ENCODE assay signal across 21 cellular contexts in genomic region chr16:64717871-64718270, GRCh38.
A peak's percentile ranks its signal among the peaks of the same experiment; 100 is the strongest.
DNase-seq lines count a peak whose midpoint lies in the region; ATAC-seq, FAIRE-seq and TF ChIP-seq lines count a peak whose summit lies in the region.
"Had no signal": no experiment of that assay in that cellular context is flagged by ENCODE, and none has a peak within 500 bp of the region (broad histone marks: within the 10 kb centered on the region; RNA-seq: fewer than 3 reads in every experiment).

No MANE protein-coding gene starts in this region.

- H3K9ac ChIP-seq in SK-N-SH (no peak overlapping the region), K562 (ENCODE audit: insufficient read depth in 1 of 2, low read depth in 2 of 2, low read length in 2 of 2) (no peak overlapping the region), smooth muscle cell (ENCODE audit: low read depth) (no peak overlapping the region)
- H3K9ac ChIP-seq: BLaER1 treated with 17β-estradiol and CSF1 and Interleukin-3, amounts not matched to agents 10 nM and 100 nM had no signal

- H3K9me2 ChIP-seq in SK-N-SH = no peaks in the 10 kb centered on the region

- WGBS in SK-N-SH (ENCODE audit: low lambda C conversion rate) = 59% methylated on average over 3 of the region's 3 CpGs
- WGBS in K562 (ENCODE audit: insufficient coverage, low coverage, missing lambda C conversion rate) = 2% methylated on average over 3 of the region's 3 CpGs
- WGBS in smooth muscle cell (ENCODE audit: low lambda C conversion rate) = 84% methylated on average over 3 of the region's 3 CpGs

- no peaks in the 10 kb centered on the region for H3K27me3 ChIP-seq in SK-N-SH (ENCODE audit: insufficient read depth)
- no peaks in the 10 kb centered on the region for H3K27me3 ChIP-seq in K562 (ENCODE audit: control insufficient read depth in 2 of 2, insufficient read depth in 2 of 2, low read length in 2 of 2)
- H3K27me3 ChIP-seq in smooth muscle cell (ENCODE audit: low read depth) = no peaks in the 10 kb centered on the region
- H3K27me3 ChIP-seq: BLaER1 treated with 17β-estradiol and CSF1 and Interleukin-3, amounts not matched to agents 10 nM and 100 nM had no signal

- ATAC-seq in SK-N-SH treated with all-trans-retinoic acid at 6 μM for 48 hours (no peak), K562 (no peak)
- no peak for ATAC-seq in activated CD8-positive, alpha-beta memory T cell treated with anti-CD3 and anti-CD28 coated beads, Interleukin-2, amount 10 ng/mL, durations not matched to agents 7 days and 5 days
- ATAC-seq: A549; CD8-positive, alpha-beta T cell had no signal

- no peaks in the 10 kb centered on the region; a peak in 1 of 4 replicates for H3K4me1 ChIP-seq in SK-N-SH (ENCODE audit: control insufficient read depth in 1 of 2, insufficient read depth in 2 of 2, low read depth in 1 of 2, low read length in 1 of 2)
- H3K4me1 ChIP-seq in K562 (replicated peaks in 1 of 2; ENCODE audit: control insufficient read depth in 2 of 2, insufficient read depth in 2 of 2, low read length in 2 of 2) = no peaks in the 10 kb centered on the region
- no peaks in the 10 kb centered on the region for H3K4me1 ChIP-seq in smooth muscle cell (ENCODE audit: low read depth)
- H3K4me1 ChIP-seq: A549; BLaER1 treated with 17β-estradiol and CSF1 and Interleukin-3, amounts not matched to agents 10 nM and 100 nM; Caco-2 had no signal

- H3K36me3 ChIP-seq in SK-N-SH (replicated peaks in 1 of 2; ENCODE audit: control insufficient read depth in 1 of 2, insufficient read depth in 2 of 2, low read length in 1 of 2) (no peaks in the 10 kb centered on the region), K562 (ENCODE audit: control insufficient read depth, insufficient read depth, low read length) (no peaks in the 10 kb centered on the region), smooth muscle cell (ENCODE audit: low read depth) (no peaks in the 10 kb centered on the region)
- H3K36me3 ChIP-seq: BLaER1 treated with 17β-estradiol and CSF1 and Interleukin-3, amounts not matched to agents 10 nM and 100 nM had no signal

- POLR2A ChIA-PET in SK-N-SH (lab: Yijun Ruan, JAX) (no interaction called here), K562 (lab: Yijun Ruan, JAX) (no interaction called here)

- H3K27me3 Mint-ChIP-seq in activated CD8-positive, alpha-beta memory T cell treated with anti-CD3 and anti-CD28 coated beads, Interleukin-2, amount 10 ng/mL, durations not matched to agents 7 days and 5 days = no peaks in the 10 kb centered on the region
- H3K27me3 Mint-ChIP-seq: B cell; CD4-positive, alpha-beta T cell had no signal

- no peak for FAIRE-seq in K562 (lab: Jason Lieb, UNC)
- FAIRE-seq: A549, D721Med, G401.6, GM12891, GM19239 had no signal

- TF ChIP-seq RAD21 in SK-N-SH (IDR thresholded peaks at IDR 0.05; ENCODE audit: low read length) = no peak
- no peak for TF ChIP-seq RAD21 in K562 (CRISPR knock-in tag; conservative IDR thresholded peaks at IDR 0.05 in 1 of 2, IDR thresholded peaks at IDR 0.05 in 1 of 2)

- BruUV-seq in K562 (replicated peaks; lab: Mats Ljungman, UMichigan) = no TSS peak

- H3K79me2 ChIP-seq in SK-N-SH (ENCODE audit: insufficient read depth) (no peaks in the 10 kb centered on the region), K562 (ENCODE audit: control insufficient read depth, insufficient read depth, low read length) (no peaks in the 10 kb centered on the region), smooth muscle cell (ENCODE audit: low read depth) (no peaks in the 10 kb centered on the region)

- no peaks in the 10 kb centered on the region for H3K9me1 ChIP-seq in K562 (ENCODE audit: control insufficient read depth, insufficient read depth, low read length)

- no peak overlapping the region for H3K4me3 Mint-ChIP-seq in activated CD8-positive, alpha-beta memory T cell treated with anti-CD3 and anti-CD28 coated beads, Interleukin-2, amount 10 ng/mL, durations not matched to agents 7 days and 5 days
- H3K4me3 Mint-ChIP-seq: B cell; CD4-positive, alpha-beta T cell; CD8-positive, alpha-beta T cell had no signal

- DNase-seq in SK-N-SH (no peak), K562 (ENCODE audit: extremely low read depth in 1 of 4, low spot score in 3 of 4) (no peak), smooth muscle cell (lab: John Stamatoyannopoulos, UW; ENCODE audit: unreplicated experiment) (no peak)
- DNase-seq in activated CD8-positive, alpha-beta memory T cell treated with anti-CD3 and anti-CD28 coated beads, Interleukin-2, amount 10 ng/mL, durations not matched to agents 7 days and 5 days = no peak
- DNase-seq: AML-193; Caco-2; Calu3; CD4-positive, alpha-beta T cell; CD8-positive, alpha-beta T cell; DMS79 treated with DMSO at 0.1 percent for 48 hours; GF-D8 had no signal

- intact Hi-C loops in K562 (cut with micrococcal nuclease) = no loop called here

- TF ChIP-seq CTCF in SK-N-SH (IDR thresholded peaks at IDR 0.05) (no peak), K562 (IDR thresholded peaks at IDR 0.05 in 2 of 3, conservative IDR thresholded peaks at IDR 0.05 in 1 of 3; ENCODE audit: insufficient read depth in 2 of 3, low read depth in 1 of 3, low read length in 3 of 3) (no peak), smooth muscle cell (IDR thresholded peaks at IDR 0.05; ENCODE audit: borderline replicate concordance, insufficient read depth, poor library complexity, severe bottlenecking) (no peak)

- H3K4me2 ChIP-seq in SK-N-SH (no peak overlapping the region), K562 (ENCODE audit: insufficient read depth, low read length) (no peak overlapping the region), smooth muscle cell (peak overlapping the region; percentile 43)
- H3K4me2 ChIP-seq: A549; BLaER1 treated with 17β-estradiol and CSF1 and Interleukin-3, amounts not matched to agents 10 nM and 100 nM had no signal

- no peak overlapping the region for H3K27ac Mint-ChIP-seq in activated CD8-positive, alpha-beta memory T cell treated with anti-CD3 and anti-CD28 coated beads, Interleukin-2, amount 10 ng/mL, durations not matched to agents 7 days and 5 days
- H3K27ac Mint-ChIP-seq: B cell; CD4-positive, alpha-beta T cell; CD8-positive, alpha-beta T cell had no signal

- H4K20me1 ChIP-seq in SK-N-SH (ENCODE audit: insufficient read depth) (no peaks in the 10 kb centered on the region), K562 (replicated peaks; ENCODE audit: control insufficient read depth, insufficient read depth, low read length) (no peaks in the 10 kb centered on the region), smooth muscle cell (ENCODE audit: low read depth) (no peaks in the 10 kb centered on the region)
- H4K20me1 ChIP-seq: BLaER1 treated with 17β-estradiol and CSF1 and Interleukin-3, amounts not matched to agents 10 nM and 100 nM had no signal

- H3K9me3 ChIP-seq in SK-N-SH (no peaks in the 10 kb centered on the region), K562 (replicated peaks; ENCODE audit: control insufficient read depth, insufficient read depth, low read depth, low read length) (no peaks in the 10 kb centered on the region), smooth muscle cell (replicated peaks; ENCODE audit: low read depth) (no peaks in the 10 kb centered on the region)
- H3K9me3 ChIP-seq: A549; BLaER1 treated with 17β-estradiol and CSF1 and Interleukin-3, amounts not matched to agents 10 nM and 100 nM; Caco-2 had no signal

- H3K4me1 Mint-ChIP-seq in activated CD8-positive, alpha-beta memory T cell treated with anti-CD3 and anti-CD28 coated beads, Interleukin-2, amount 10 ng/mL, durations not matched to agents 7 days and 5 days = no peaks in the 10 kb centered on the region
- H3K4me1 Mint-ChIP-seq: B cell had no signal

- peak overlapping the region; percentile 35; the same call in 1 of the 2 replicates for H2AFZ ChIP-seq in SK-N-SH (ENCODE audit: low read depth)
- no peak overlapping the region for H2AFZ ChIP-seq in K562 (ENCODE audit: low read depth, low read length)
- no peak overlapping the region for H2AFZ ChIP-seq in smooth muscle cell (ENCODE audit: low read depth)

- H3K4me3 ChIP-seq in SK-N-SH (ENCODE audit: low read depth in 2 of 2, low read length in 1 of 2) = no peak overlapping the region
- H3K4me3 ChIP-seq in K562 = no peak overlapping the region
- H3K4me3 ChIP-seq in smooth muscle cell = no peak overlapping the region
- H3K4me3 ChIP-seq: A549; BLaER1 treated with 17β-estradiol and CSF1 and Interleukin-3, amounts not matched to agents 10 nM and 100 nM had no signal

- TF ChIP-seq EP300 in SK-N-SH (IDR thresholded peaks at IDR 0.05; ENCODE audit: borderline replicate concordance in 1 of 2, low read depth in 1 of 2, low read length in 1 of 2) (no peak), K562 (IDR thresholded peaks at IDR 0.05; ENCODE audit: low read length) (no peak)

- H3K9me3 Mint-ChIP-seq in activated CD8-positive, alpha-beta memory T cell treated with anti-CD3 and anti-CD28 coated beads, Interleukin-2, amount 10 ng/mL, durations not matched to agents 7 days and 5 days (ENCODE audit: low read depth) = peaks cover 10% of the 10 kb centered on the region

- H3K36me3 Mint-ChIP-seq in activated CD8-positive, alpha-beta memory T cell treated with anti-CD3 and anti-CD28 coated beads, Interleukin-2, amount 10 ng/mL, durations not matched to agents 7 days and 5 days = no peaks in the 10 kb centered on the region
- H3K36me3 Mint-ChIP-seq: CD8-positive, alpha-beta T cell had no signal

- TF ChIP-seq POLR2A in K562 (conservative IDR thresholded peaks at IDR 0.05) = no peak

- H3K27ac ChIP-seq in SK-N-SH (ENCODE audit: low read depth in 2 of 2, low read length in 1 of 2) = no peak overlapping the region
- no peak overlapping the region for H3K27ac ChIP-seq in K562 (ENCODE audit: extremely low read depth, low read depth, low read length)
- peak overlapping the region; percentile 71 for H3K27ac ChIP-seq in smooth muscle cell (ENCODE audit: low read depth)
- H3K27ac ChIP-seq: 22Rv1; A549; BLaER1 treated with 17β-estradiol and CSF1 and Interleukin-3, amounts not matched to agents 10 nM and 100 nM; C4-2B had no signal

- H3F3A ChIP-seq in SK-N-SH (replicated peaks; ENCODE audit: insufficient read depth) (peaks cover 5% of the 10 kb centered on the region), smooth muscle cell (ENCODE audit: low read depth) (peaks cover 11% of the 10 kb centered on the region)

- CTCF ChIA-PET in SK-N-SH (lab: Yijun Ruan, JAX) (no interaction called here), K562 (lab: Yijun Ruan, JAX; ENCODE audit: low intra/inter-chr PET ratio) (no interaction called here)
- CTCF ChIA-PET in activated CD8-positive, alpha-beta memory T cell treated with anti-CD3 and anti-CD28 coated beads, Interleukin-2, amount 10 ng/mL, durations not matched to agents 7 days and 5 days (lab: Charles Lee) = no interaction called here

- in situ Hi-C loops in K562 (cut with MboI) = no loop called here

TF ChIP-seq in SK-N-SH, 30 proteins besides CTCF, POLR2A, EP300 and RAD21 (continues in another document):
- no peak for TF ChIP-seq SMC3 (IDR thresholded peaks at IDR 0.05; ENCODE audit: low read depth, low read length)

TF ChIP-seq in SK-N-SH treated with all-trans-retinoic acid at 6 μM for 48 hours, 23 proteins besides CTCF, POLR2A, EP300 and RAD21 (continues in another document):
- no peak for TF ChIP-seq ISL1 (CRISPR knock-in tag; IDR thresholded peaks at IDR 0.05)
- TF ChIP-seq CSDC2 (CRISPR knock-in tag; IDR thresholded peaks at IDR 0.05) = no peak
- TF ChIP-seq RARB (CRISPR knock-in tag; IDR thresholded peaks at IDR 0.05) = no peak

TF ChIP-seq in K562, 482 proteins besides CTCF, POLR2A, EP300 and RAD21 (continues in another document):
- no peak for TF ChIP-seq BMI1 (IDR thresholded peaks at IDR 0.05; ENCODE audit: low read length)
